9 cellular contexts compared by ENCODE assay signal in genomic region chr2:197163755-197164753, GRCh38.
DNase-seq lines count a peak whose midpoint lies in the region; ATAC-seq and TF ChIP-seq lines count a peak whose summit lies in the region.
"Had no signal": no experiment of that assay in that cellular context is flagged by ENCODE, and none has a peak within 500 bp of the region (broad histone marks: within the 10 kb centered on the region; RNA-seq: fewer than 3 reads in every experiment).

No MANE protein-coding gene starts in this region.

- H3K4me1 ChIP-seq in endocrine pancreas (ENCODE audit: control insufficient read depth, insufficient read depth, low read length) (peaks cover 8% of the 10 kb centered on the region), lung (ENCODE audit: control insufficient read depth in 2 of 2, insufficient read depth in 2 of 2, low read length in 2 of 2) (peaks cover 3 to 19% of the 10 kb centered on the region in 2 donors), subcutaneous abdominal adipose tissue (ENCODE audit: control insufficient read depth in 5 of 5, insufficient read depth in 5 of 5, low read length in 5 of 5) (peaks cover 0 to 11% (median 8%) of the 10 kb centered on the region in 5 donors)

- DNase-seq in activated B cell treated with CpG ODN at 0.5 μM for 24 hours (no peak), lung (ENCODE audit: low spot score) (no peak)
- DNase-seq in activated CD8-positive, alpha-beta memory T cell treated with anti-CD3 and anti-CD28 coated beads, Interleukin-2, amount 10 ng/mL, durations not matched to agents 7 days and 5 days, result no peak
- DNase-seq: GF-D8; stimulated activated CD4-positive, alpha-beta T cell treated with anti-CD3 and anti-CD28 coated beads, Interleukin-2, amount 100 ng/mL, for 24 hours had no signal

- H3K4me3 ChIP-seq in endocrine pancreas (ENCODE audit: control insufficient read depth, insufficient read depth, low read length) (peak overlapping the region; percentile 38), lung (no peak overlapping the region), subcutaneous abdominal adipose tissue (ENCODE audit: low read depth in 1 of 5, low read length in 5 of 5) (peak overlapping the region in 3 of 5 donors; percentile 30 to 45 (median 44))

- H3K36me3 ChIP-seq in endocrine pancreas (ENCODE audit: control insufficient read depth, insufficient read depth, low read length) (no peaks in the 10 kb centered on the region), lung (ENCODE audit: control insufficient read depth in 2 of 2, insufficient read depth in 2 of 2, low read length in 2 of 2) (peaks cover 0 to 2% of the 10 kb centered on the region in 2 donors), subcutaneous abdominal adipose tissue (ENCODE audit: control insufficient read depth in 5 of 5, insufficient read depth in 5 of 5, low read length in 5 of 5) (no peaks in the 10 kb centered on the region)

- CTCF ChIA-PET in activated B cell treated with CpG ODN at 0.5 μM for 24 hours (lab: Charles Lee), result no interaction called here
- CTCF ChIA-PET in activated CD8-positive, alpha-beta memory T cell treated with anti-CD3 and anti-CD28 coated beads, Interleukin-2, amount 10 ng/mL, durations not matched to agents 7 days and 5 days (lab: Charles Lee), result no interaction called here

- intact Hi-C loops in activated B cell treated with CpG ODN at 0.5 μM for 24 hours (cut with micrococcal nuclease), result no loop called here

- H3K27ac ChIP-seq in lung (ENCODE audit: low read depth in 1 of 2, low read length in 1 of 2) (no peak overlapping the region), subcutaneous abdominal adipose tissue (ENCODE audit: low read depth, low read length) (no peak overlapping the region)

- no peak overlapping the region for H3K4me3 Mint-ChIP-seq in activated B cell treated with CpG ODN at 0.5 μM for 24 hours
- no peak overlapping the region for H3K4me3 Mint-ChIP-seq in activated CD8-positive, alpha-beta memory T cell treated with anti-CD3 and anti-CD28 coated beads, Interleukin-2, amount 10 ng/mL, durations not matched to agents 7 days and 5 days

- H3K9ac ChIP-seq in endocrine pancreas (ENCODE audit: control insufficient read depth, insufficient read depth, low read length) (no peak overlapping the region), subcutaneous abdominal adipose tissue (ENCODE audit: low read length in 5 of 5) (no peak overlapping the region)

- peaks cover 86% of the 10 kb centered on the region for H3K4me1 Mint-ChIP-seq in activated B cell treated with CpG ODN at 0.5 μM for 24 hours
- H3K4me1 Mint-ChIP-seq in activated CD8-positive, alpha-beta memory T cell treated with anti-CD3 and anti-CD28 coated beads, Interleukin-2, amount 10 ng/mL, durations not matched to agents 7 days and 5 days, result peaks cover 68% of the 10 kb centered on the region

- H3K27ac Mint-ChIP-seq in activated B cell treated with CpG ODN at 0.5 μM for 24 hours, result peak overlapping the region; percentile 90
- H3K27ac Mint-ChIP-seq in activated CD8-positive, alpha-beta memory T cell treated with anti-CD3 and anti-CD28 coated beads, Interleukin-2, amount 10 ng/mL, durations not matched to agents 7 days and 5 days, result no peak overlapping the region

- H3K9me3 ChIP-seq in endocrine pancreas (ENCODE audit: control insufficient read depth, low read length) (no peaks in the 10 kb centered on the region), lung (ENCODE audit: control insufficient read depth in 2 of 2, insufficient read depth in 1 of 2, low read length in 1 of 2) (no peaks in the 10 kb centered on the region), subcutaneous abdominal adipose tissue (ENCODE audit: control insufficient read depth in 5 of 5, low read length in 5 of 5) (no peaks in the 10 kb centered on the region)

- H3K27me3 Mint-ChIP-seq in activated B cell treated with CpG ODN at 0.5 μM for 24 hours, result no peaks in the 10 kb centered on the region
- no peaks in the 10 kb centered on the region for H3K27me3 Mint-ChIP-seq in activated CD8-positive, alpha-beta memory T cell treated with anti-CD3 and anti-CD28 coated beads, Interleukin-2, amount 10 ng/mL, durations not matched to agents 7 days and 5 days

- no peaks in the 10 kb centered on the region for H3K9me3 Mint-ChIP-seq in activated B cell treated with CpG ODN at 0.5 μM for 24 hours
- no peaks in the 10 kb centered on the region for H3K9me3 Mint-ChIP-seq in activated CD8-positive, alpha-beta memory T cell treated with anti-CD3 and anti-CD28 coated beads, Interleukin-2, amount 10 ng/mL, durations not matched to agents 7 days and 5 days (ENCODE audit: low read depth)

- POLR2A ChIA-PET in activated B cell treated with CpG ODN at 0.5 μM for 24 hours (lab: Charles Lee), result interaction anchor here (1.4 kb wide), 1 partner anchor 12 kb away, joined by 3 read pairs; no protein-coding TSS in a partner anchor

- no peaks in the 10 kb centered on the region for H3K27me3 ChIP-seq in endocrine pancreas (ENCODE audit: control insufficient read depth, insufficient read depth, low read length)
- no peaks in the 10 kb centered on the region for H3K27me3 ChIP-seq in lung (ENCODE audit: control insufficient read depth, insufficient read depth)
- H3K27me3 ChIP-seq in subcutaneous abdominal adipose tissue (ENCODE audit: control insufficient read depth in 5 of 5, insufficient read depth in 4 of 5, low read length in 5 of 5), result no peaks in the 10 kb centered on the region

- TF ChIP-seq CTCF in activated B cell treated with CpG ODN at 0.5 μM for 24 hours (IDR thresholded peaks at IDR 0.05) (no peak), lung (IDR thresholded peaks at IDR 0.05; ENCODE audit: control extremely low read depth, extremely low read depth) (no peak)

- no peak for ATAC-seq in activated B cell treated with CpG ODN at 0.5 μM for 24 hours (ENCODE audit: low read depth)
- peak; percentile 13 for ATAC-seq in lung (ENCODE audit: insufficient read depth, low FRiP score)
- ATAC-seq in activated CD8-positive, alpha-beta memory T cell treated with anti-CD3 and anti-CD28 coated beads, Interleukin-2, amount 10 ng/mL, durations not matched to agents 7 days and 5 days, result no peak
- no peak for ATAC-seq in GM19467 (IDR thresholded peaks at IDR 0.05; ENCODE audit: unreplicated experiment)
- no peak for ATAC-seq in GM19397 (IDR thresholded peaks at IDR 0.05; ENCODE audit: unreplicated experiment)

- H3K36me3 Mint-ChIP-seq in activated B cell treated with CpG ODN at 0.5 μM for 24 hours (ENCODE audit: low read depth), result peaks cover 29% of the 10 kb centered on the region
- peaks cover 14% of the 10 kb centered on the region for H3K36me3 Mint-ChIP-seq in activated CD8-positive, alpha-beta memory T cell treated with anti-CD3 and anti-CD28 coated beads, Interleukin-2, amount 10 ng/mL, durations not matched to agents 7 days and 5 days

- 75% methylated on average over 48 to 54 of the region's 54 CpGs for WGBS in lung, 2 donors
